2 cellular contexts compared by ENCODE assay signal in genomic region chr1:219938706-219939105, GRCh38.
A peak's percentile ranks its signal among the peaks of the same experiment; 100 is the strongest.
TF ChIP-seq lines count a peak whose summit lies in the region.

No MANE protein-coding gene starts in this region.

TF ChIP-seq in A549, 52 proteins besides CTCF, POLR2A, EP300 and RAD21 (continued from another document):
- TF ChIP-seq USF2 (IDR thresholded peaks at IDR 0.05) = no peak
- TF ChIP-seq HOXB13 (CRISPR knock-in tag; IDR thresholded peaks at IDR 0.05; ENCODE audit: low read depth) = no peak
- no peak for TF ChIP-seq ZNF302 (CRISPR knock-in tag; IDR thresholded peaks at IDR 0.05)

TF ChIP-seq in HEK293, 187 proteins besides CTCF, POLR2A, EP300 and RAD21 (continued from another document):
- TF ChIP-seq ZNF639 (tag by site-specific recombination; IDR thresholded peaks at IDR 0.05) (no peak), ZNF843 (tag by site-specific recombination; IDR thresholded peaks at IDR 0.05) (no peak), ZNF391 (tag by site-specific recombination; IDR thresholded peaks at IDR 0.05; ENCODE audit: borderline replicate concordance, low read depth) (no peak), SP2 (tag by site-specific recombination; IDR thresholded peaks at IDR 0.05) (no peak), PRDM6 (tag by site-specific recombination; IDR thresholded peaks at IDR 0.05) (peak; percentile 51), ZBTB6 (tag by site-specific recombination; IDR thresholded peaks at IDR 0.05) (peak; percentile 64)
